Comparison of ENCODE assay signal across 24 cellular contexts in genomic region chr22:19903513-19903912, GRCh38. TPM values are rescaled to one million over a fixed set of nuclear protein-coding genes. Genes with fewer than 3 reads are reported as not detected.
"Had no signal": no experiment of that assay in that cellular context is flagged by ENCODE, and none has a peak within 500 bp of the region (broad histone marks: within the 10 kb centered on the region; RNA-seq: fewer than 3 reads in every experiment).

No MANE protein-coding gene starts in this region.

- H3K4me1 ChIP-seq: adrenal gland, gastrocnemius medialis, left ventricle myocardium inferior had no signal

- H3K4me3 ChIP-seq: adrenal gland, coronary artery, esophagus squamous epithelium, gastrocnemius medialis, left ventricle myocardium inferior, smooth muscle cell, testis had no signal

- FAIRE-seq: astrocyte had no signal

- ATAC-seq: activated T-helper 17 cell treated with anti-CD3 and anti-CD28 coated beads, Interleukin-2, amount 50 U/mL, for 72 hours; gastrocnemius medialis; natural killer cell treated with Interleukin-12 subunit alpha and Interleukin-12 subunit beta and Interleukin-15 and Interleukin-18, amount 100 ng/mL, for 72 hours; sciatic nerve; stimulated activated memory B cell treated with anti-CD40 and anti-IgM and Interleukin-4, amounts not matched to agents 10 μg/mL and 1 μg/mL and 100 μg/mL, for 72 hours; T-cell had no signal

- H3K27ac ChIP-seq: adrenal gland, coronary artery, esophagus squamous epithelium, gastrocnemius medialis, left ventricle myocardium inferior, testis had no signal

- H3K9me3 ChIP-seq: adrenal gland, esophagus squamous epithelium, gastrocnemius medialis, left ventricle myocardium inferior, testis had no signal

- DNase-seq: activated CD8-positive, alpha-beta memory T cell treated with anti-CD3 and anti-CD28 coated beads for 24 hours; activated CD8-positive, alpha-beta memory T cell treated with anti-CD3 and anti-CD28 coated beads, Interleukin-2, amount 50 U/mL, for 4 hours; activated naive CD4-positive, alpha-beta T cell; activated T-cell treated with anti-CD3 and anti-CD28 coated beads, Interleukin-2, amount 50 U/mL, for 24 hours; adrenal gland; cerebellar nuclear complex; esophagus squamous epithelium; gastrocnemius medialis; head of caudate nucleus; hypothalamus; left ventricle myocardium inferior; midbrain; nucleus accumbens; posterior cingulate gyrus; stimulated activated CD4-positive, alpha-beta T cell treated with anti-CD3 and anti-CD28 coated beads, Interleukin-15, amount 100 ng/mL, for 24 hours; T-cell; testis had no signal

- H3K27me3 ChIP-seq: adrenal gland, esophagus squamous epithelium, gastrocnemius medialis, testis had no signal

RNA-seq across cellular contexts. Expression of gene TXNRD2, which starts 38.1 kb away (rescaled TPM):
- total RNA-seq: smooth muscle cell had no signal
